ENCODE assay signal across 8 cellular contexts in the genomic region with DNA sequence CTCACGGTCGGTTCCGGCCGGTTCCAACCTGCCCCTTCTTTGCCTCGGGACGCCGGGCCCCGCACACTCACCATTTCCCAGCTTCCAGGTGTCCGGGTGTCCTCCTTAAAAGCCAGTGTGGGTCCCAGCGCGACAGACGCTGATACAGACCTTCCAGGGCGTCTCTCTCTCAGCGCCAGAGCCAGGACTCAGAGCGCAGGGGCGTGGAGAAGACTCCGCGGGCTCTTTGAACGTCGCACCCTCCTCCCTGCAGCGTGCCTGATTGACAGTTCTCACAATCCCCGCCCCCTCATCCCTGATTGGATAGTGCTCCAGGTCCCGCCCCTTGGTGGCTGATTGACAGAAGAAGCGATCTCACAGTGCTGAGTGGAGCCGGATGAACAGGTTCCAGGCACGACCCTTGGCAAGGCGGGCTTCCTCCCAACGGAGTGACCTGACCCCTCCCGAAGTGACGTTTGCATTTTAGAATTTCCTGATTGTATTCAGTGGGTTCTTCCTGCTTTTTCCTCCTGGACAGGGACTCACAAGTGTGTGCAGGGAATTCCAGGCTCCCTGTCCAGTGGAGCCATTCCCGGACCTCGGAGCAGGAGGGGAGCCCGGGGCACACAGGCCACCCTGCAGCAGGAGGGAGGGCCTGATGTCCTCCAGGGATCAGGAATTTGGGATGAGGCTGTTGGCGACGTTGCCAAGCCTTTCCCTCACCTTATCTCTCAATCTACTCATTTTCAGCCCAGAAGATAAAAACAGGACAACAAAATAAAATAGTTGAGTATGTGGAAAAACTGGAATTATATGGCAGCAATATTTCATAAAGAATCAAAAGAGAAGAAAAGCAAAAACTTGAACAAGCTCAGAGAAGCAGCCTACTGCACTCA.
DNase-seq lines count a peak whose midpoint lies in the region; ATAC-seq, FAIRE-seq and TF ChIP-seq lines count a peak whose summit lies in the region.

A gene (minus strand): TSS at position 201 of the 875 bp plus-strand sequence. CDS start 127 bp downstream, at position 74.

- CTCF ChIA-PET in RWPE1 (lab: Yijun Ruan, JAX) = interaction anchor here (0.6 to 1.1 kb wide), 2 partner anchors 39 to 836 kb away, joined by 3 to 5 read pairs; no protein-coding TSS in a partner anchor

- H3K9me3 Mint-ChIP-seq in nephron = peaks cover 3% of the 10 kb centered on the region

- FAIRE-seq in H54 (lab: Jason Lieb, UNC) = peak; percentile 97

- peak within 1 kb of the TSS; percentile 90 to 97 (median 95) for H3K27ac Mint-ChIP-seq in nephron

- no peak for TF ChIP-seq CTCF in RWPE1 (conservative IDR thresholded peaks at IDR 0.05; ENCODE audit: low read depth)
- no peak for TF ChIP-seq CTCF in nephron (IDR thresholded peaks at IDR 0.05; ENCODE audit: unreplicated experiment in 3 of 3)

- peak within 1 kb of the TSS; percentile 99 to 100 (median 100) for H3K4me3 Mint-ChIP-seq in nephron

- TF ChIP-seq POLR2A in H54 (IDR thresholded peaks at IDR 0.05; ENCODE audit: low read depth, low read length) = peak; percentile 58; the same call in 1 of the 2 replicates

- DNase-seq in ELR (ENCODE audit: low read depth) (peak; percentile 99), H54 (ENCODE audit: insufficient read length, low spot score) (peak; percentile 81), LoVo (ENCODE audit: low spot score) (peak; percentile 99), RWPE1 (ENCODE audit: low spot score) (peak; percentile 97), fibroblast of the conjunctiva (ENCODE audit: low read depth) (peak; percentile 95)
- DNase-seq in activated effector memory CD4-positive, alpha-beta T cell treated with anti-CD3 and anti-CD28 coated beads, Interleukin-2, amount 50 U/mL, for 16 hours = peak; percentile 98
- DNase-seq in stimulated activated naive CD8-positive, alpha-beta T cell treated with anti-CD3 and anti-CD28 coated beads, Interleukin-15, Interleukin-2, amounts not matched to agents 100 U/mL and 50 U/mL, for 24 hours = peak; percentile 98

- peak; percentile 99 for ATAC-seq in stimulated activated naive CD8-positive, alpha-beta T cell treated with anti-CD3 and anti-CD28 coated beads, Interleukin-15, Interleukin-2, amounts not matched to agents 100 U/mL and 50 U/mL, for 24 hours

- H3K36me3 Mint-ChIP-seq in nephron (ENCODE audit: low read depth) = peaks cover 19% of the 10 kb centered on the region

- H3K27ac ChIP-seq in RWPE1 = peak within 1 kb of the TSS; percentile 84

- peaks cover 3% of the 10 kb centered on the region for H3K27me3 Mint-ChIP-seq in nephron (ENCODE audit: low read depth)

- POLR2A ChIA-PET in RWPE1 (lab: Yijun Ruan, JAX; ENCODE audit: low non-redundant PET) = interaction anchor here (0.6 kb wide), 1 partner anchor 418 kb away, joined by 4 read pairs; a partner anchor contains a TSS

- peaks cover 10% of the 10 kb centered on the region for H3K4me1 Mint-ChIP-seq in nephron

Comparison
In these comparisons a context has a peak if more than half of its experiments do, and no peak if none do; other contexts are left out.
1. Peak in every context shown above with its lines: DNase-seq, ATAC-seq and H3K27ac ChIP-seq.